ENCODE assay signal across 8 cellular contexts in the genomic region with DNA sequence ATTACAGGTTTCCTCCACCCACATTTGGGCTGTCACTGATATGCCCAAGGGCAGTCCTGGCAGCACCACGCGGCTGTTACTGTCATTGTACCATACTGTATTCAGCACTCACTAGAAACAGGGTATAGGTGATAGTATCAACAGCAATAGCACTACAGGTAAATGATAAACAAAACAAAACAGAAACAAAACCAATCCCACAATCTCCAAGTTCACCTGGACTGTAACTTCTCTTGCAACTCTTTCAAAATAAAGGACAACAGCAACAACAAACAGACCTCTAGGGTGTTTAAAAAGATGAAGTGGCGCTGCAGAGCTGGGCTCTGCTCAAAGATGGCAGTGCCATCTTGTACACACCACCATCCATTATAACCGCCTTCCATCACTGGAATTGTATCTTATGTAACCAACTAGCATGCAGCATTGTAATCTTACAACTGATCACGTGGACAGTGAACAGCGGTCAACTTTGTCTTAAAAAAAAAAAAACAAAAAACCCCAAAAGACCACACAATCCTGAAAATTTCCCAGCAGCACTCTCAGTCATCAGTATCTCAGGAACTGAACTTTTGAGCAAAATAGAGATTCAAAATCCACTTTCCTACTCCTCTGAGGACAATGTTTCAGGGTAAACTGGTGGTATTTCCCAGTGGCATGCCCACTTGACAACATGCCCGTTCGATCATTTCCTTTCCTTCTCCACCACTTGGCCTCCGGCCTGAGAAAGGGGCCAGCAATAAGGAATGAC. TPM values are rescaled to one million over a fixed set of nuclear protein-coding genes. Genes with fewer than 3 reads are reported as not detected.
DNase-seq lines count a peak whose midpoint lies in the region; ATAC-seq and TF ChIP-seq lines count a peak whose summit lies in the region.

No MANE protein-coding gene starts in this region.

- peaks cover 73% of the 10 kb centered on the region for H3K36me3 Mint-ChIP-seq in dendritic cell treated with granulocyte-macrophage colony-stimulating factor and Interleukin-4, amounts not matched to agents 40 ng/mL and 50 ng/mL, for 4 days (ENCODE audit: low read depth)
- H3K36me3 Mint-ChIP-seq in mesothelial cell of epicardium: peaks cover 24% of the 10 kb centered on the region

- peaks cover 31% of the 10 kb centered on the region for H3K4me1 Mint-ChIP-seq in dendritic cell treated with granulocyte-macrophage colony-stimulating factor and Interleukin-4, amounts not matched to agents 40 ng/mL and 50 ng/mL, for 4 days (ENCODE audit: low read depth)
- H3K4me1 Mint-ChIP-seq in mesothelial cell of epicardium: peaks cover 63% of the 10 kb centered on the region

- H3K9me3 ChIP-seq in MG63 (no peaks in the 10 kb centered on the region), thoracic aorta (no peaks in the 10 kb centered on the region)

- H3K27me3 ChIP-seq in MG63 (no peaks in the 10 kb centered on the region), thoracic aorta (replicated peaks; ENCODE audit: insufficient read depth) (no peaks in the 10 kb centered on the region)

- peak overlapping the region; percentile 98 for H3K27ac Mint-ChIP-seq in dendritic cell treated with granulocyte-macrophage colony-stimulating factor and Interleukin-4, amounts not matched to agents 40 ng/mL and 50 ng/mL, for 4 days
- H3K27ac Mint-ChIP-seq in mesothelial cell of epicardium: peak overlapping the region; percentile 96

- DNase-seq in DMS53 treated with DMSO at 0.1 percent for 48 hours (lab: John Stamatoyannopoulos, UW; ENCODE audit: unreplicated experiment) (peak; percentile 58), MG63 (peak; percentile 65), T-helper 22 cell (ENCODE audit: low read depth) (peak; percentile 33), mesothelial cell of epicardium (ENCODE audit: low spot score in 2 of 2, unreplicated experiment in 2 of 2) (no peak), thoracic aorta (ENCODE audit: low spot score) (no peak), cortex of kidney (lab: John Stamatoyannopoulos, UW) (no peak)

- TF ChIP-seq CTCF in mesothelial cell of epicardium (IDR thresholded peaks at IDR 0.05; ENCODE audit: unreplicated experiment) (no peak), thoracic aorta (IDR thresholded peaks at IDR 0.05) (no peak)

- H3K9me3 Mint-ChIP-seq in dendritic cell treated with granulocyte-macrophage colony-stimulating factor and Interleukin-4, amounts not matched to agents 40 ng/mL and 50 ng/mL, for 4 days: no peaks in the 10 kb centered on the region
- H3K9me3 Mint-ChIP-seq in mesothelial cell of epicardium: no peaks in the 10 kb centered on the region

- H3K4me1 ChIP-seq in thoracic aorta (ENCODE audit: control insufficient read depth in 1 of 2, low read depth in 2 of 2): peaks cover 26 to 34% of the 10 kb centered on the region in 2 donors

- H3K27ac ChIP-seq in thoracic aorta: peak overlapping the region; percentile 87 to 98

- ATAC-seq in thoracic aorta (ENCODE audit: insufficient number of reproducible peaks, low FRiP score, low read depth) (no peak), HG03469 (IDR thresholded peaks at IDR 0.05; ENCODE audit: unreplicated experiment) (no peak)

- H3K4me3 Mint-ChIP-seq in dendritic cell treated with granulocyte-macrophage colony-stimulating factor and Interleukin-4, amounts not matched to agents 40 ng/mL and 50 ng/mL, for 4 days: peak overlapping the region; percentile 96
- peak overlapping the region; percentile 92 for H3K4me3 Mint-ChIP-seq in mesothelial cell of epicardium

- intact Hi-C loops in dendritic cell treated with granulocyte-macrophage colony-stimulating factor and Interleukin-4, amounts not matched to agents 40 ng/mL and 50 ng/mL, for 4 days (cut with micrococcal nuclease): loop anchor here (2.0 kb wide), 1 partner anchor 477 kb away; no protein-coding TSS in a partner anchor

- peaks cover 67% of the 10 kb centered on the region for H3K36me3 ChIP-seq in MG63
- peaks cover 13% of the 10 kb centered on the region for H3K36me3 ChIP-seq in thoracic aorta

- no peaks in the 10 kb centered on the region for H3K27me3 Mint-ChIP-seq in dendritic cell treated with granulocyte-macrophage colony-stimulating factor and Interleukin-4, amounts not matched to agents 40 ng/mL and 50 ng/mL, for 4 days
- H3K27me3 Mint-ChIP-seq in mesothelial cell of epicardium (ENCODE audit: low read depth): no peaks in the 10 kb centered on the region

- H3K4me3 ChIP-seq in MG63 (peak overlapping the region; percentile 74), thoracic aorta (peak overlapping the region; percentile 87)

RNA-seq across cellular contexts. Expression of a gene that starts 3.8 kb away (rescaled TPM):
- 52.8 and 67.4 TPM in 2 replicates for total RNA-seq in MG63 (2014; rRNA removed; shearing (Covaris generic); ENCODE audit: low replicate concordance)
- total RNA-seq in mesothelial cell of epicardium (130 to 134 TPM (median 130 TPM) in 3 replicates), thoracic aorta (100 to 1,000 TPM; 114 to 175 TPM)

Comparison
In these comparisons a context has a peak if more than half of its experiments do, and no peak if none do; other contexts are left out.
1. DNase-seq: peak in DMS53 treated with DMSO at 0.1 percent for 48 hours (single experiment), MG63 (single experiment) and T-helper 22 cell (single experiment); none in mesothelial cell of epicardium (0 of 2), thoracic aorta (single experiment) and cortex of kidney (single experiment).